In the genomic region with DNA sequence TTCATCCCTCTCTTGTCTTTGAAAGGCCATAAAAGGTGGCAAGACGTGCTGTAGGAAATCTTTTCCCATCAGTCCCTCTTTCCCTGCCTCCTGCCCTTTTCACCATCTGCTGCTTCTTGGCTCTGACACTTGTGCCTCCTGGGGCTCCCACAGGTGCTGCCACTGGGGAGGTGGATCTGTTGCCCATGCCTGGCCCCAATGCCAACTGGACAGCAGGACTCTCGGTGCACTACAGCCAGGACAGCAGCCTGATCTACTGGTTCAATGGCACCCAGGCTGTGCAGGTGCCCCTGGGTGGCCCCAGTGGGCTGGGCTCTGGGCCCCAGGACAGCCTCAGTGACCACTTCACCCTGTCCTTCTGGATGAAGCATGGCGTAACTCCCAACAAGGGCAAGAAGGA, we compare ENCODE assay signal across 27 cellular contexts. TPM values are rescaled to one million over a fixed set of nuclear protein-coding genes. Genes with fewer than 3 reads are reported as not detected.
"Had no signal": no experiment of that assay in that cellular context is flagged by ENCODE, and none has a peak within 500 bp of the region (broad histone marks: within the 10 kb centered on the region; RNA-seq: fewer than 3 reads in every experiment).

No MANE protein-coding gene starts in this region.

- H3K9me3 Mint-ChIP-seq: natural killer cell treated with Interleukin-12 subunit alpha and Interleukin-12 subunit beta and Interleukin-15 and Interleukin-18, amount 100 ng/mL, for 72 hours; stimulated activated naive CD8-positive, alpha-beta T cell treated with anti-CD3 and anti-CD28 coated beads, Interleukin-15, Interleukin-2, amounts not matched to agents 100 ng/mL and 50 ng/mL, for 24 hours had no signal

- H3K27ac Mint-ChIP-seq: natural killer cell treated with Interleukin-12 subunit alpha and Interleukin-12 subunit beta and Interleukin-15 and Interleukin-18, amount 100 ng/mL, for 72 hours; progenitor cell of endocrine pancreas; stimulated activated naive CD8-positive, alpha-beta T cell treated with anti-CD3 and anti-CD28 coated beads, Interleukin-15, Interleukin-2, amounts not matched to agents 100 ng/mL and 50 ng/mL, for 24 hours had no signal

- H3K36me3 Mint-ChIP-seq: natural killer cell treated with Interleukin-12 subunit alpha and Interleukin-12 subunit beta and Interleukin-15 and Interleukin-18, amount 100 ng/mL, for 72 hours had no signal

- H3K27me3 Mint-ChIP-seq: naive thymus-derived CD4-positive, alpha-beta T cell; natural killer cell treated with Interleukin-12 subunit alpha and Interleukin-12 subunit beta and Interleukin-15 and Interleukin-18, amount 100 ng/mL, for 72 hours; progenitor cell of endocrine pancreas; stimulated activated naive CD8-positive, alpha-beta T cell treated with anti-CD3 and anti-CD28 coated beads, Interleukin-15, Interleukin-2, amounts not matched to agents 100 ng/mL and 50 ng/mL, for 24 hours had no signal

- DNase-seq: hippocampal formation; kidney; left colon; left lung; mesendoderm; midbrain; mucosa of descending colon; naive thymus-derived CD4-positive, alpha-beta T cell; ovary; right lobe of liver; stimulated activated CD4-positive, alpha-beta T cell treated with anti-CD3 and anti-CD28 coated beads, Interleukin-12 subunit alpha, Interleukin-12 subunit beta, amount 100 ng/mL, for 4 hours; stimulated activated CD4-positive, alpha-beta T cell treated with anti-CD3 and anti-CD28 coated beads, Interleukin-15, amount 100 ng/mL, for 24 hours; stimulated activated CD4-positive, alpha-beta T cell treated with anti-CD3 and anti-CD28 coated beads, Interleukin-2, amount 100 ng/mL, for 24 hours; stimulated activated CD4-positive, alpha-beta T cell treated with anti-CD3 and anti-CD28 coated beads, Interleukin-4, amount 100 ng/mL, for 1 hour; stimulated activated naive CD4-positive, alpha-beta T cell; tibial artery; trophoblast cell; upper lobe of right lung; uterus had no signal

- ATAC-seq: left colon; left lung; mucosa of descending colon; naive thymus-derived CD4-positive, alpha-beta T cell; natural killer cell treated with Interleukin-12 subunit alpha and Interleukin-12 subunit beta and Interleukin-15 and Interleukin-18, amount 100 ng/mL, for 72 hours; right lobe of liver; upper lobe of right lung had no signal

- H3K4me3 Mint-ChIP-seq: naive thymus-derived CD4-positive, alpha-beta T cell; natural killer cell treated with Interleukin-12 subunit alpha and Interleukin-12 subunit beta and Interleukin-15 and Interleukin-18, amount 100 ng/mL, for 72 hours; stimulated activated naive CD8-positive, alpha-beta T cell treated with anti-CD3 and anti-CD28 coated beads, Interleukin-15, Interleukin-2, amounts not matched to agents 100 ng/mL and 50 ng/mL, for 24 hours had no signal

RNA-seq across cellular contexts. Expression of gene RBP5, which starts 8.0 kb away (rescaled TPM):
- total RNA-seq: myocyte; natural killer cell treated with Interleukin-12 subunit alpha and Interleukin-12 subunit beta and Interleukin-15 and Interleukin-18, amount 100 ng/mL, for 72 hours; pulmonary artery endothelial cell; right atrium auricular region; skeletal muscle tissue; smooth muscle cell had no signal
